8 cellular contexts compared by ENCODE assay signal in the genomic region with DNA sequence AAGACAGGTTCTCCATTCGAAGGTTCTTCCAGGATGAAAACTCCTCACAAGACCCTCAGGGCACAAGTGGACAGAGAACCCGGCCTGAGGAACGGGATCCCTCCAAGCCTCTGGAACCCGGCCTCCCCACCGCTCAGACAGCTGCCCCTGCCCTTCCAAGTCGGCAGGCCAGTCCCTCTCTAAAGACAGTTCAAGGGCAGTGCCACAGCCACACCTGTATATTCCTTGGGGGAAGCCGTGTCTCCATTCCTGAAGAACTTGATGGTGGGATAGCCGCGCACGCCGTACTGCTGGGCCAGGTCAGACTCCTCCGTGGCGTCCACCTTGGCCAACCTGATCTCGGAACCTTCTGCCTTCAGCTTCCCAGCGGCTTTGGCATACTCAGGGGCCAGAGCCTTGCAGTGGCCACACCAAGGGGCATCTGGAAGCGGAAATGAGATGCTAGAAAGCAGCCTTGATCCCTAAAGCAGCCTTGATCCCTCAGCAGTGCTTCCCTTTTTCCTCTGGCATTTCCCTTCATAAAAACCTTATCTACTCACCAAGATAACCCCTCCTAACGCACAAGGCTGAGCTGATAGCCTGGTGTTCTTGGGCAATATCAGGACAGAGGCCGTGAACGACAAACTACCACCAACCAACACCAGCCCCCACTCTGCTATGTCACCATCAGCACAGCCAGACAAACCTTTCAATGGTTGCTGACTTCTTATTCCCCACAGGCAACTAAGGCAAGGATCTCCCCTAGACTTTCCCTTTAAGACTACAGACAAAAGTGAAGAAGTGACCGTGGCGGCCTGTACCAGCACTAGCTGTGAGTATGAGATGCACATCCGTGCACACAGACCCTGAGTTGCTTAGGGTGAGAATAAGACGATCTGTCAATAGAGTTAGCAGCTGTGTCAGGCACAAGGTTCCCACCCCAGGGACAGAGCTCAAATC. TPM values are rescaled to one million over a fixed set of nuclear protein-coding genes. Genes with fewer than 3 reads are reported as not detected.
DNase-seq lines count a peak whose midpoint lies in the region; ATAC-seq, FAIRE-seq and TF ChIP-seq lines count a peak whose summit lies in the region.

No MANE protein-coding gene starts in this region.

- peak overlapping the region; percentile 98 for H4K91ac ChIP-seq in trophoblast cell (ENCODE audit: low read depth, low read length)

- H4K8ac ChIP-seq in trophoblast cell (ENCODE audit: low read depth, low read length), result peak overlapping the region; percentile 96

- peak overlapping the region; percentile 67 for H2BK120ac ChIP-seq in trophoblast cell (ENCODE audit: insufficient read depth, low read length, poor library complexity)

- H3K23ac ChIP-seq in trophoblast cell (ENCODE audit: low read length), result no peak overlapping the region

- H2BK5ac ChIP-seq in trophoblast cell (ENCODE audit: low read depth, low read length, poor library complexity), result peak overlapping the region; percentile 76

- H3K79me1 ChIP-seq in trophoblast cell (ENCODE audit: low read length), result peaks cover 15% of the 10 kb centered on the region

- H2AFZ ChIP-seq in trophoblast cell (ENCODE audit: insufficient read depth, low read length, poor library complexity), result peak overlapping the region; percentile 15

- peaks cover 11 to 14% of the 10 kb centered on the region in 2 experiments for H3K4me1 ChIP-seq in trophoblast cell (ENCODE audit: control insufficient read depth in 1 of 2, insufficient read depth in 2 of 2, low read length in 2 of 2)

- H3K14ac ChIP-seq in trophoblast cell (ENCODE audit: low read length), result peak overlapping the region; percentile 99

- H3K4ac ChIP-seq in trophoblast cell (ENCODE audit: low read depth, low read length), result peak overlapping the region; percentile 33

- DNase-seq in ELR (ENCODE audit: low read depth) (peak; percentile 44), OCI-M1 (lab: John Stamatoyannopoulos, UW) (peak; percentile 71), epithelial cell of esophagus (ENCODE audit: low read depth) (no peak), trophoblast cell (no peak), D721Med (ENCODE audit: insufficient read length, low spot score) (no peak), iPS-NIHi7 (ENCODE audit: extremely low spot score) (no peak), amniotic stem cell (lab: John Stamatoyannopoulos, UW) (no peak)

- H3K9me3 ChIP-seq in trophoblast cell (ENCODE audit: insufficient read depth, low read depth, low read length), result no peaks in the 10 kb centered on the region

- no peak for FAIRE-seq in D721Med (lab: Jason Lieb, UNC)

- ATAC-seq in HG03095 (IDR thresholded peaks at IDR 0.05; ENCODE audit: unreplicated experiment), result no peak

- peak overlapping the region; percentile 71 for H2AK5ac ChIP-seq in trophoblast cell (ENCODE audit: low read length)

- peaks cover 55% of the 10 kb centered on the region in 2 experiments for H3K36me3 ChIP-seq in trophoblast cell (ENCODE audit: control insufficient read depth in 1 of 2, insufficient read depth in 2 of 2, low read length in 2 of 2)

- no peak for TF ChIP-seq CTCF in epithelial cell of esophagus (IDR thresholded peaks at IDR 0.05; ENCODE audit: insufficient read depth, low read depth, low read length, missing control alignments)
- TF ChIP-seq CTCF in D721Med (IDR thresholded peaks at IDR 0.05; ENCODE audit: insufficient read depth, missing control alignments), result no peak

- WGBS in trophoblast cell (ENCODE audit: extremely low coverage, insufficient coverage, insufficient read length), result no CpG with 5 or more reads among the region's 23 CpGs

- peak overlapping the region; percentile 82 for H3K9ac ChIP-seq in trophoblast cell (ENCODE audit: low read length)

- H3K18ac ChIP-seq in trophoblast cell (ENCODE audit: low read length), result peak overlapping the region; percentile 53

- no peak overlapping the region for H2BK12ac ChIP-seq in trophoblast cell (ENCODE audit: low read length)

- peak overlapping the region; percentile 76 for H3K27ac ChIP-seq in trophoblast cell (ENCODE audit: low read depth, low read length)

- H3K27me3 ChIP-seq in trophoblast cell (ENCODE audit: insufficient read depth, low read length), result no peaks in the 10 kb centered on the region

- H3K4me3 ChIP-seq in epithelial cell of esophagus (ENCODE audit: low read length) (peak overlapping the region; percentile 93), trophoblast cell (ENCODE audit: low read depth, low read length) (peak overlapping the region; percentile 92)

- H3K4me2 ChIP-seq in trophoblast cell (ENCODE audit: low read length), result peak overlapping the region; percentile 93

- peak overlapping the region; percentile 86 for H4K12ac ChIP-seq in trophoblast cell (ENCODE audit: low read depth, low read length)

- H3K79me2 ChIP-seq in trophoblast cell (ENCODE audit: control insufficient read depth, insufficient read depth, low read length, poor library complexity), result peaks cover 32% of the 10 kb centered on the region

RNA-seq across cellular contexts. Expression of gene P4HB, which starts 1.1 kb away (rescaled TPM):
- polyA plus RNA-seq in trophoblast cell (2013), result 2,115 and 2,196 TPM in 2 replicates

RNA-seq across cellular contexts. Expression of gene ARHGDIA, which starts 11.9 kb away (rescaled TPM):
- 397 and 403 TPM in 2 replicates for polyA plus RNA-seq in trophoblast cell (2013)

RNA-seq across cellular contexts. Expression of gene PPP1R27, which starts 24.4 kb away (rescaled TPM):
- polyA plus RNA-seq in trophoblast cell (2013), result 0.33 and 0.43 TPM in 2 replicates

RNA-seq across cellular contexts. Expression of gene MCRIP1, which starts 26.1 kb away (rescaled TPM):
- 120 and 125 TPM in 2 replicates for polyA plus RNA-seq in trophoblast cell (2013)

RNA-seq across cellular contexts. Expression of gene ALYREF, which starts 32.1 kb away (rescaled TPM):
- polyA plus RNA-seq in trophoblast cell (2013), result 110 and 112 TPM in 2 replicates

Comparison
In these comparisons a context has a peak if more than half of its experiments do, and no peak if none do; other contexts are left out.
1. DNase-seq: peak in ELR (single experiment) and OCI-M1 (single experiment); none in epithelial cell of esophagus (single experiment), trophoblast cell (0 of 2), D721Med (single experiment), iPS-NIHi7 (single experiment) and amniotic stem cell (single experiment).